8 cellular contexts compared by ENCODE assay signal in the genomic region with DNA sequence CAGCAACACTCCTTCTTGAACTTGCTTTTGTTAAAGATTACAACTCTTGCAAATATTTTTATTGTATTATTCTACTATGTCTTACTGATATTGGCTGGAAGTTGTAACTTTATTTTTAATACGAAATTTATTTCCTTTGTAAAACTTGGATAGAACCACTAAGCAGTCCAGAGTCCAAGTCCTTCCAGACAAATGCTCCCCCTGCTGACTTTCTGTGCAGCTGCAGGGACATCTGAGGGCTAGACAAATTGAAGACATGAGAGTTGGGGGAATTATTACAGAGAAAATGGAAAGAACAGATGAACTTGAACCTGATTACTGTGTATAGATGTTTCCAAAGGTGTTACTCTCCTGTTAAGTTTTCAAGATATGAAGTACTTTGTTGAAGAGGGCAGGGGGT.
A peak's percentile ranks its signal among the peaks of the same experiment; 100 is the strongest.
DNase-seq lines count a peak whose midpoint lies in the region; ATAC-seq and TF ChIP-seq lines count a peak whose summit lies in the region.

No MANE protein-coding gene starts in this region.

- no peaks in the 10 kb centered on the region for H3K4me1 ChIP-seq in DOHH2 (ENCODE audit: control insufficient read depth, low read length)
- H3K4me1 ChIP-seq in liver (ENCODE audit: control insufficient read depth in 4 of 4, insufficient read depth in 4 of 4, low read length in 3 of 4) = no peaks in the 10 kb centered on the region
- no peaks in the 10 kb centered on the region for H3K4me1 ChIP-seq in CD8-positive, alpha-beta memory T cell (ENCODE audit: insufficient read depth, low read length)

- H3K9me2 ChIP-seq in DOHH2 (replicated peaks; ENCODE audit: control insufficient read depth, low read length) = no peaks in the 10 kb centered on the region

- H3K27me3 Mint-ChIP-seq in CD8-positive, alpha-beta memory T cell = peaks cover 0 to 5% of the 10 kb centered on the region in 2 donors

- no peaks in the 10 kb centered on the region for H3K36me3 Mint-ChIP-seq in CD8-positive, alpha-beta memory T cell

- no peak overlapping the region for H3K4me3 Mint-ChIP-seq in CD8-positive, alpha-beta memory T cell

- no peaks in the 10 kb centered on the region for H3K36me3 ChIP-seq in DOHH2 (ENCODE audit: control insufficient read depth, low read length)
- H3K36me3 ChIP-seq in liver (ENCODE audit: control insufficient read depth in 4 of 4, insufficient read depth in 3 of 4, low read depth in 1 of 4, low read length in 3 of 4) = no peaks in the 10 kb centered on the region
- H3K36me3 ChIP-seq in CD8-positive, alpha-beta memory T cell (ENCODE audit: insufficient read depth, low read length) = no peaks in the 10 kb centered on the region

- POLR2A ChIA-PET in CD8-positive, alpha-beta memory T cell (lab: Charles Lee) = no interaction called here

- H3K27ac Mint-ChIP-seq in CD8-positive, alpha-beta memory T cell = no peak overlapping the region

- H3K27me3 ChIP-seq in DOHH2 (ENCODE audit: control insufficient read depth, low read length) (0 out of 2 replicates have a peak, but pooled peaks cover 5% of the 10 kb centered on the region), liver (ENCODE audit: control insufficient read depth in 4 of 4, insufficient read depth in 4 of 4, low read length in 3 of 4) (no peaks in the 10 kb centered on the region)
- no peaks in the 10 kb centered on the region for H3K27me3 ChIP-seq in CD8-positive, alpha-beta memory T cell (ENCODE audit: insufficient read depth, low read length, poor library complexity, severe bottlenecking)

- DNase-seq in astrocyte of the cerebellum (ENCODE audit: low read depth) = no peak
- DNase-seq in activated effector memory CD4-positive, alpha-beta T cell treated with anti-CD3 and anti-CD28 coated beads, Interleukin-2, amount 50 U/mL, for 16 hours = no peak
- no peak for DNase-seq in CD8-positive, alpha-beta memory T cell

- H3F3A ChIP-seq in DOHH2 (ENCODE audit: control insufficient read depth, insufficient read depth) = no peaks in the 10 kb centered on the region

- 10% methylated on average over 1 of the region's 1 CpG for WGBS in liver

- H3K4me2 ChIP-seq in DOHH2 (ENCODE audit: low read length) = no peak overlapping the region

- in situ Hi-C loops in astrocyte of the cerebellum (cut with HindIII; ENCODE audit: low sequenced_read_pairs) = no loop called here

- no peak overlapping the region for H3K9ac ChIP-seq in liver (ENCODE audit: low read depth in 1 of 2, low read length in 2 of 2)

- no peaks in the 10 kb centered on the region for H3K9me3 Mint-ChIP-seq in CD8-positive, alpha-beta memory T cell

- peak; percentile 45 for TF ChIP-seq CTCF in DOHH2 (IDR thresholded peaks at IDR 0.05; ENCODE audit: low read depth, low read length, poor library complexity, severe bottlenecking)
- peak; percentile 77 for TF ChIP-seq CTCF in astrocyte of the cerebellum (IDR thresholded peaks at IDR 0.05; ENCODE audit: low read depth, low read length, missing control alignments)
- TF ChIP-seq CTCF in liver (IDR thresholded peaks at IDR 0.05; ENCODE audit: low read depth, low read length, missing input control) = peak; percentile 63

- no peaks in the 10 kb centered on the region for H4K20me1 ChIP-seq in DOHH2 (ENCODE audit: control insufficient read depth, insufficient read depth, low read depth, low read length)

- peak; percentile 78 to 84 for TF ChIP-seq RAD21 in liver (IDR thresholded peaks at IDR 0.05)

- ATAC-seq in HG03378 (IDR thresholded peaks at IDR 0.05; ENCODE audit: unreplicated experiment) = peak; percentile 38
- ATAC-seq in GM18511 (IDR thresholded peaks at IDR 0.05; ENCODE audit: unreplicated experiment) = no peak
- ATAC-seq in GM21423 (IDR thresholded peaks at IDR 0.05; ENCODE audit: unreplicated experiment) = no peak

- H3K4me3 ChIP-seq in DOHH2 (ENCODE audit: low read length) (no peak overlapping the region), astrocyte of the cerebellum (ENCODE audit: low read depth, low read length) (no peak overlapping the region), liver (ENCODE audit: low read depth in 1 of 3, low read length in 3 of 3) (no peak overlapping the region)
- H3K4me3 ChIP-seq in CD8-positive, alpha-beta memory T cell (ENCODE audit: low read length) = no peak overlapping the region

- CTCF ChIA-PET in CD8-positive, alpha-beta memory T cell (lab: Charles Lee) = no interaction called here

- H3K9me3 ChIP-seq in DOHH2 (ENCODE audit: control insufficient read depth, insufficient read depth, low read length) (no peaks in the 10 kb centered on the region), liver (ENCODE audit: control insufficient read depth in 4 of 4, low read length in 3 of 4) (no peaks in the 10 kb centered on the region)
- H3K9me3 ChIP-seq in CD8-positive, alpha-beta memory T cell (ENCODE audit: low read length) = no peaks in the 10 kb centered on the region

- H3K4me1 Mint-ChIP-seq in CD8-positive, alpha-beta memory T cell = no peaks in the 10 kb centered on the region

- no peaks in the 10 kb centered on the region for H3K79me2 ChIP-seq in DOHH2 (ENCODE audit: control insufficient read depth, low read length)

- H3K27ac ChIP-seq in DOHH2 (ENCODE audit: low read depth, low read length) (no peak overlapping the region), liver (ENCODE audit: low read depth in 1 of 2, low read length in 2 of 2) (no peak overlapping the region)
- H3K27ac ChIP-seq in CD8-positive, alpha-beta memory T cell (ENCODE audit: low read depth, low read length) = no peak overlapping the region

TF ChIP-seq in liver, 16 proteins besides CTCF, POLR2A, EP300 and RAD21:
- TF ChIP-seq SP1 (IDR thresholded peaks at IDR 0.05) = no peak
- TF ChIP-seq ZBTB33 (IDR thresholded peaks at IDR 0.05) = no peak
- TF ChIP-seq, protein P1, sequence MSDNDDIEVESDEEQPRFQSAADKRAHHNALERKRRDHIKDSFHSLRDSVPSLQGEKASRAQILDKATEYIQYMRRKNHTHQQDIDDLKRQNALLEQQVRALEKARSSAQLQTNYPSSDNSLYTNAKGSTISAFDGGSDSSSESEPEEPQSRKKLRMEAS (IDR thresholded peaks at IDR 0.05) = no peak
- TF ChIP-seq TAF1 (conservative IDR thresholded peaks at IDR 0.05) = no peak
- TF ChIP-seq JUND (IDR thresholded peaks at IDR 0.05) = no peak
- no peak for TF ChIP-seq YY1 (IDR thresholded peaks at IDR 0.05)
- TF ChIP-seq FOXA2 (IDR thresholded peaks at IDR 0.05) = no peak
- TF ChIP-seq HNF4A (conservative IDR thresholded peaks at IDR 0.05) = peak; percentile 64 to 85
- TF ChIP-seq REST (IDR thresholded peaks at IDR 0.05) = no peak
- TF ChIP-seq FOXA1 (IDR thresholded peaks at IDR 0.05) = no peak
- TF ChIP-seq HNF4G (IDR thresholded peaks at IDR 0.05) = peak; percentile 55
- TF ChIP-seq, protein P2, sequence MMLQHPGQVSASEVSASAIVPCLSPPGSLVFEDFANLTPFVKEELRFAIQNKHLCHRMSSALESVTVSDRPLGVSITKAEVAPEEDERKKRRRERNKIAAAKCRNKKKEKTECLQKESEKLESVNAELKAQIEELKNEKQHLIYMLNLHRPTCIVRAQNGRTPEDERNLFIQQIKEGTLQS (IDR thresholded peaks at IDR 0.05) = no peak
- peak in 1 of 2 donors; percentile 10 for TF ChIP-seq RXRA (IDR thresholded peaks at IDR 0.05)
- no peak for TF ChIP-seq EGR1 (IDR thresholded peaks at IDR 0.05; ENCODE audit: low read depth in 2 of 2)
- TF ChIP-seq GABPA (IDR thresholded peaks at IDR 0.05 in 1 of 2, conservative IDR thresholded peaks at IDR 0.05 in 1 of 2) = no peak
- no peak for TF ChIP-seq NR2F2 (IDR thresholded peaks at IDR 0.05)
